In genomic region chr2:207143474-207144190, GRCh38 we compare ENCODE assay signal across 9 cellular contexts. TPM values are rescaled to one million over a fixed set of nuclear protein-coding genes. Genes with fewer than 3 reads are reported as not detected.
DNase-seq lines count a peak whose midpoint lies in the region; ATAC-seq and TF ChIP-seq lines count a peak whose summit lies in the region.
"Had no signal": no experiment of that assay in that cellular context is flagged by ENCODE, and none has a peak within 500 bp of the region (broad histone marks: within the 10 kb centered on the region; RNA-seq: fewer than 3 reads in every experiment).

No MANE protein-coding gene starts in this region.

- no peak for TF ChIP-seq CTCF in DND-41 (IDR thresholded peaks at IDR 0.05; ENCODE audit: borderline replicate concordance, extremely low read depth, low read length, poor library complexity, severe bottlenecking)
- TF ChIP-seq CTCF in foreskin fibroblast (IDR thresholded peaks at IDR 0.05; ENCODE audit: low read depth, low read length) = no peak
- no peak for TF ChIP-seq CTCF in omental fat pad (IDR thresholded peaks at IDR 0.05)
- no peak for TF ChIP-seq CTCF in GM20000 (IDR thresholded peaks at IDR 0.05; ENCODE audit: extremely low read depth, missing control alignments)

- H2AFZ ChIP-seq in DND-41 (ENCODE audit: low read depth, low read length) = no peak overlapping the region

- no peak overlapping the region for H3K4me2 ChIP-seq in DND-41 (ENCODE audit: insufficient read depth, low read length)

- no peak overlapping the region for H3K27ac ChIP-seq in DND-41 (ENCODE audit: low read length)

- ATAC-seq in DND-41 (ENCODE audit: insufficient read depth, low read depth) (peak; percentile 52; the same call in 2 of the 3 replicates), HG02610 (IDR thresholded peaks at IDR 0.05; ENCODE audit: unreplicated experiment) (peak; percentile 52), omental fat pad (ENCODE audit: low FRiP score) (peak; percentile 37)
- ATAC-seq: HCT116 had no signal

- H4K20me1 ChIP-seq in DND-41 (ENCODE audit: insufficient read depth, low read length) = no peaks in the 10 kb centered on the region

- intact Hi-C loops in activated T-helper 1 cell treated with anti-CD3 and anti-CD28 coated beads, Interleukin-12 subunit alpha, Interleukin-12 subunit beta, Interleukin-2, Interleukin-4 antibody, amounts not matched to agents 30 ng/mL and 10 ng/mL and 1 ng/mL, durations not matched to agents 14 hours and 24 hours and 36 hours (cut with micrococcal nuclease) = loop anchor here (1.0 to 10.0 kb wide), 5 partner anchors 13 to 1059 kb away; partner anchors contain the start of gene INO80D

- peaks cover 31% of the 10 kb centered on the region for H3K36me3 Mint-ChIP-seq in activated T-helper 1 cell treated with anti-CD3 and anti-CD28 coated beads, Interleukin-12 subunit alpha, Interleukin-12 subunit beta, Interleukin-2, Interleukin-4 antibody, amounts not matched to agents 30 ng/mL and 10 ng/mL and 1 ng/mL, durations not matched to agents 14 hours and 24 hours and 36 hours (ENCODE audit: low read depth)

- no peaks in the 10 kb centered on the region for H3K79me2 ChIP-seq in DND-41 (ENCODE audit: insufficient read depth, low read length)

- no peaks in the 10 kb centered on the region for H3K27me3 ChIP-seq in DND-41 (ENCODE audit: insufficient read depth, low read length, poor library complexity)

- H3K9me3 ChIP-seq in DND-41 (ENCODE audit: insufficient read depth, low read length, severe bottlenecking) = no peaks in the 10 kb centered on the region

- H3K4me1 Mint-ChIP-seq in activated T-helper 1 cell treated with anti-CD3 and anti-CD28 coated beads, Interleukin-12 subunit alpha, Interleukin-12 subunit beta, Interleukin-2, Interleukin-4 antibody, amounts not matched to agents 30 ng/mL and 10 ng/mL and 1 ng/mL, durations not matched to agents 14 hours and 24 hours and 36 hours (ENCODE audit: low read depth) = peaks cover 60% of the 10 kb centered on the region

- H3K9ac ChIP-seq in DND-41 (ENCODE audit: low read depth, low read length) = no peak overlapping the region

- H3K27me3 Mint-ChIP-seq in activated T-helper 1 cell treated with anti-CD3 and anti-CD28 coated beads, Interleukin-12 subunit alpha, Interleukin-12 subunit beta, Interleukin-2, Interleukin-4 antibody, amounts not matched to agents 30 ng/mL and 10 ng/mL and 1 ng/mL, durations not matched to agents 14 hours and 24 hours and 36 hours (ENCODE audit: insufficient read depth) = peaks cover 6% of the 10 kb centered on the region

- H3K27ac Mint-ChIP-seq in activated T-helper 1 cell treated with anti-CD3 and anti-CD28 coated beads, Interleukin-12 subunit alpha, Interleukin-12 subunit beta, Interleukin-2, Interleukin-4 antibody, amounts not matched to agents 30 ng/mL and 10 ng/mL and 1 ng/mL, durations not matched to agents 14 hours and 24 hours and 36 hours = peak overlapping the region; percentile 90

- DNase-seq in DND-41 = peak; percentile 11
- peak; percentile 33 for DNase-seq in NCI-H345 (lab: John Stamatoyannopoulos, UW)
- peak; percentile 46 for DNase-seq in activated T-helper 1 cell treated with anti-CD3 and anti-CD28 coated beads, Interleukin-12 subunit alpha, Interleukin-12 subunit beta, Interleukin-2, Interleukin-4 antibody, amounts not matched to agents 30 ng/mL and 10 ng/mL and 1 ng/mL, durations not matched to agents 14 hours and 24 hours and 36 hours (ENCODE audit: low spot score)
- DNase-seq in foreskin fibroblast = peak; percentile 63 to 73
- DNase-seq in omental fat pad (ENCODE audit: low spot score) = no peak
- DNase-seq in GM20000 (ENCODE audit: low spot score) = no peak
- no peak for DNase-seq in iPS-NIHi11 (ENCODE audit: low spot score)

- H3K36me3 ChIP-seq in DND-41 (ENCODE audit: insufficient read depth, low read length) = no peaks in the 10 kb centered on the region

- no peak overlapping the region for H3K4me3 ChIP-seq in DND-41 (ENCODE audit: low read depth in 1 of 2, low read length in 2 of 2)
- H3K4me3 ChIP-seq in foreskin fibroblast (ENCODE audit: low read depth in 1 of 2, low read length in 2 of 2) = peak overlapping the region; percentile 4 to 20

- no peaks in the 10 kb centered on the region for H3K9me3 Mint-ChIP-seq in activated T-helper 1 cell treated with anti-CD3 and anti-CD28 coated beads, Interleukin-12 subunit alpha, Interleukin-12 subunit beta, Interleukin-2, Interleukin-4 antibody, amounts not matched to agents 30 ng/mL and 10 ng/mL and 1 ng/mL, durations not matched to agents 14 hours and 24 hours and 36 hours

- H3K4me3 Mint-ChIP-seq in activated T-helper 1 cell treated with anti-CD3 and anti-CD28 coated beads, Interleukin-12 subunit alpha, Interleukin-12 subunit beta, Interleukin-2, Interleukin-4 antibody, amounts not matched to agents 30 ng/mL and 10 ng/mL and 1 ng/mL, durations not matched to agents 14 hours and 24 hours and 36 hours = peak overlapping the region; percentile 61

- H3K4me1 ChIP-seq in DND-41 (ENCODE audit: insufficient read depth, low read length) = no peaks in the 10 kb centered on the region

RNA-seq across cellular contexts. Expression of gene KLF7, which starts 22.1 kb away (rescaled TPM):
- total RNA-seq in activated T-helper 1 cell treated with anti-CD3 and anti-CD28 coated beads, Interleukin-12 subunit alpha, Interleukin-12 subunit beta, Interleukin-2, Interleukin-4 antibody, amounts not matched to agents 30 ng/mL and 10 ng/mL and 1 ng/mL, durations not matched to agents 14 hours and 24 hours and 36 hours = 13.4 and 16.5 TPM in 2 replicates
- total RNA-seq in omental fat pad = 10 to 100 TPM; 23.0 to 76.3 (median 32.4) TPM

Comparison
In these comparisons a context has a peak if more than half of its experiments do, and no peak if none do; other contexts are left out.
1. DNase-seq: peak in DND-41 (single experiment), NCI-H345 (single experiment), activated T-helper 1 cell treated with anti-CD3 and anti-CD28 coated beads, Interleukin-12 subunit alpha, Interleukin-12 subunit beta, Interleukin-2, Interleukin-4 antibody, amounts not matched to agents 30 ng/mL and 10 ng/mL and 1 ng/mL, durations not matched to agents 14 hours and 24 hours and 36 hours (single experiment) and foreskin fibroblast (2 of 2); none in omental fat pad (single experiment), GM20000 (single experiment) and iPS-NIHi11 (single experiment).
2. H3K4me3 ChIP-seq: peak in foreskin fibroblast (2 of 2); none in DND-41 (0 of 2).
3. Peak in every context shown above with its lines, with median percentiles within 50 percentile points of each other: ATAC-seq.